In genomic region chr2:108194409-108195132, GRCh38 we compare ENCODE assay signal across 10 cellular contexts. TPM values are rescaled to one million over a fixed set of nuclear protein-coding genes. Genes with fewer than 3 reads are reported as not detected.
A peak's percentile ranks its signal among the peaks of the same experiment; 100 is the strongest.
DNase-seq lines count a peak whose midpoint lies in the region; ATAC-seq and TF ChIP-seq lines count a peak whose summit lies in the region.
"Had no signal": no experiment of that assay in that cellular context is flagged by ENCODE, and none has a peak within 500 bp of the region (broad histone marks: within the 10 kb centered on the region; RNA-seq: fewer than 3 reads in every experiment).

No MANE protein-coding gene starts in this region.

- H3K4me2 ChIP-seq in GM23338 = no peak overlapping the region

- no peaks in the 10 kb centered on the region for H3K27me3 ChIP-seq in GM23338 (ENCODE audit: insufficient read depth)
- peaks cover 28% of the 10 kb centered on the region for H3K27me3 ChIP-seq in WERI-Rb-1 (ENCODE audit: insufficient read depth, low read depth, severe bottlenecking)
- no peaks in the 10 kb centered on the region for H3K27me3 ChIP-seq in left lung
- H3K27me3 ChIP-seq: suprapubic skin had no signal

- TF ChIP-seq CTCF in CD14-positive monocyte (IDR thresholded peaks at IDR 0.05) = peak; percentile 42
- peak in 1 of 2 experiments; percentile 66; a peak in 3 of 4 replicates for TF ChIP-seq CTCF in GM23338 (conservative IDR thresholded peaks at IDR 0.05; ENCODE audit: low read depth in 2 of 2)
- 0 out of 2 replicates have a peak, but pooled peaks have one; percentile 4 for TF ChIP-seq CTCF in WERI-Rb-1 (IDR thresholded peaks at IDR 0.05; ENCODE audit: low read depth, low read length)
- peak in 1 of 2 donors; percentile 30 for TF ChIP-seq CTCF in left lung (IDR thresholded peaks at IDR 0.05)

- H3K9me2 ChIP-seq in GM23338 (ENCODE audit: insufficient read depth) = no peaks in the 10 kb centered on the region

- peaks cover 0 to 3% (median 0%) of the 10 kb centered on the region in 7 donors for H3K9me3 Mint-ChIP-seq in CD14-positive monocyte
- peaks cover 7% of the 10 kb centered on the region; the same call in 1 of the 3 replicates for H3K9me3 Mint-ChIP-seq in GM23338

- intact Hi-C loops in CD14-positive monocyte (cut with micrococcal nuclease) (no loop called here), left lung (cut with DNase I) (no loop called here)

- H3K4me3 ChIP-seq in GM23338 = no peak overlapping the region
- no peak overlapping the region for H3K4me3 ChIP-seq in WERI-Rb-1 (ENCODE audit: low read depth, low read length)
- H3K4me3 ChIP-seq in left lung = no peak overlapping the region
- H3K4me3 ChIP-seq: suprapubic skin had no signal

- no peak overlapping the region for H3K4me3 Mint-ChIP-seq in CD14-positive monocyte
- no peak overlapping the region for H3K4me3 Mint-ChIP-seq in GM23338

- no peaks in the 10 kb centered on the region for H3K4me1 ChIP-seq in GM23338 (ENCODE audit: insufficient read depth)
- no peaks in the 10 kb centered on the region for H3K4me1 ChIP-seq in left lung
- H3K4me1 ChIP-seq: suprapubic skin had no signal

- DNase-seq in CD14-positive monocyte (ENCODE audit: low spot score) (no peak), GM23338 (ENCODE audit: low spot score) (peak; percentile 16), WERI-Rb-1 (no peak), left lung (no peak), COLO829 (ENCODE audit: low spot score) (no peak), glomerular visceral epithelial cell (ENCODE audit: extremely low spot score) (no peak)
- DNase-seq in stimulated activated CD8-positive, alpha-beta memory T cell treated with anti-CD3 and anti-CD28 coated beads, Interleukin-4, amount 100 ng/mL, for 48 hours = no peak
- DNase-seq: activated CD4-positive, CD25-positive, alpha-beta regulatory T cell had no signal

- no peaks in the 10 kb centered on the region for H3K9me3 ChIP-seq in WERI-Rb-1 (ENCODE audit: severe bottlenecking)
- H3K9me3 ChIP-seq in left lung = peaks cover 0 to 4% of the 10 kb centered on the region in 2 donors
- H3K9me3 ChIP-seq: suprapubic skin had no signal

- H3K36me3 ChIP-seq in GM23338 (ENCODE audit: insufficient read depth) (peaks cover 6% of the 10 kb centered on the region; the same call in 1 of the 2 replicates), WERI-Rb-1 (no peaks in the 10 kb centered on the region), left lung (no peaks in the 10 kb centered on the region)
- H3K36me3 ChIP-seq: suprapubic skin had no signal

- ATAC-seq in GM23338 (no peak), left lung (peak; percentile 57), GM19351 (IDR thresholded peaks at IDR 0.05; ENCODE audit: unreplicated experiment) (no peak)

- H3K27ac Mint-ChIP-seq in CD14-positive monocyte (no peak overlapping the region), GM23338 (no peak overlapping the region)

- H3K36me3 Mint-ChIP-seq in CD14-positive monocyte (no peaks in the 10 kb centered on the region), GM23338 (ENCODE audit: low read depth) (no peaks in the 10 kb centered on the region)

- no peaks in the 10 kb centered on the region for H4K20me1 ChIP-seq in GM23338 (replicated peaks; ENCODE audit: insufficient read depth)

- H3K27me3 Mint-ChIP-seq in CD14-positive monocyte (ENCODE audit: low read depth in 3 of 3) (peaks cover 0 to 2% (median 1%) of the 10 kb centered on the region in 3 donors), GM23338 (ENCODE audit: insufficient read depth, low read depth, poor library complexity) (no peaks in the 10 kb centered on the region)

- H2AFZ ChIP-seq in GM23338 = 0 out of 2 replicates have a peak overlapping the region, but pooled peaks have one; percentile 6

- H3K27ac ChIP-seq in GM23338 (ENCODE audit: low read depth) (no peak overlapping the region), WERI-Rb-1 (no peak overlapping the region), left lung (no peak overlapping the region)
- H3K27ac ChIP-seq: suprapubic skin had no signal

- H3K79me2 ChIP-seq in GM23338 (replicated peaks; ENCODE audit: insufficient read depth) = no peaks in the 10 kb centered on the region

- no peaks in the 10 kb centered on the region for H3F3A ChIP-seq in GM23338 (replicated peaks; ENCODE audit: low read depth)

- no peaks in the 10 kb centered on the region for H3K4me1 Mint-ChIP-seq in CD14-positive monocyte
- H3K4me1 Mint-ChIP-seq in GM23338 = no peaks in the 10 kb centered on the region

TF ChIP-seq in GM23338, 12 proteins besides CTCF, POLR2A, EP300 and RAD21 (continues in another document):
- TF ChIP-seq ETS1 (IDR thresholded peaks at IDR 0.05) (no peak), POLR2AphosphoS5 (IDR thresholded peaks at IDR 0.05; ENCODE audit: low read depth) (no peak), ZNF114 (CRISPR knock-in tag; IDR thresholded peaks at IDR 0.05) (no peak), ZNF331 (CRISPR knock-in tag; IDR thresholded peaks at IDR 0.05; ENCODE audit: low read depth) (no peak), STAT1 (IDR thresholded peaks at IDR 0.05; ENCODE audit: unreplicated experiment) (no peak), REST (IDR thresholded peaks at IDR 0.05; ENCODE audit: unreplicated experiment) (no peak), NANOG (IDR thresholded peaks at IDR 0.05; ENCODE audit: borderline replicate concordance) (no peak), CREB1 (CRISPR knock-in tag; IDR thresholded peaks at IDR 0.05; ENCODE audit: low read depth) (no peak), EZH2phosphoT487 (IDR thresholded peaks at IDR 0.05; ENCODE audit: unreplicated experiment) (no peak)

RNA-seq across cellular contexts. Expression of gene SULT1C3, which starts 45.2 kb away (rescaled TPM):
- polyA plus RNA-seq in CD14-positive monocyte (not detected), GM23338 (2016; fragmentation: Nextera tagmentation; extraction: Ambion mirVana) (not detected in 2 replicates)
- not detected in 2 replicates for total RNA-seq in GM23338 (2014; rRNA removed; shearing (Covaris generic))
- total RNA-seq in left lung = not detected
- total RNA-seq: suprapubic skin had no signal
